2 cellular contexts compared by ENCODE assay signal in genomic region chr20:13694420-13695150, GRCh38.
TF ChIP-seq lines count a peak whose summit lies in the region.

No MANE protein-coding gene starts in this region.

TF ChIP-seq in GM23338, 12 proteins besides CTCF, POLR2A, EP300 and RAD21 (continued from another document):
- TF ChIP-seq, protein P1, sequence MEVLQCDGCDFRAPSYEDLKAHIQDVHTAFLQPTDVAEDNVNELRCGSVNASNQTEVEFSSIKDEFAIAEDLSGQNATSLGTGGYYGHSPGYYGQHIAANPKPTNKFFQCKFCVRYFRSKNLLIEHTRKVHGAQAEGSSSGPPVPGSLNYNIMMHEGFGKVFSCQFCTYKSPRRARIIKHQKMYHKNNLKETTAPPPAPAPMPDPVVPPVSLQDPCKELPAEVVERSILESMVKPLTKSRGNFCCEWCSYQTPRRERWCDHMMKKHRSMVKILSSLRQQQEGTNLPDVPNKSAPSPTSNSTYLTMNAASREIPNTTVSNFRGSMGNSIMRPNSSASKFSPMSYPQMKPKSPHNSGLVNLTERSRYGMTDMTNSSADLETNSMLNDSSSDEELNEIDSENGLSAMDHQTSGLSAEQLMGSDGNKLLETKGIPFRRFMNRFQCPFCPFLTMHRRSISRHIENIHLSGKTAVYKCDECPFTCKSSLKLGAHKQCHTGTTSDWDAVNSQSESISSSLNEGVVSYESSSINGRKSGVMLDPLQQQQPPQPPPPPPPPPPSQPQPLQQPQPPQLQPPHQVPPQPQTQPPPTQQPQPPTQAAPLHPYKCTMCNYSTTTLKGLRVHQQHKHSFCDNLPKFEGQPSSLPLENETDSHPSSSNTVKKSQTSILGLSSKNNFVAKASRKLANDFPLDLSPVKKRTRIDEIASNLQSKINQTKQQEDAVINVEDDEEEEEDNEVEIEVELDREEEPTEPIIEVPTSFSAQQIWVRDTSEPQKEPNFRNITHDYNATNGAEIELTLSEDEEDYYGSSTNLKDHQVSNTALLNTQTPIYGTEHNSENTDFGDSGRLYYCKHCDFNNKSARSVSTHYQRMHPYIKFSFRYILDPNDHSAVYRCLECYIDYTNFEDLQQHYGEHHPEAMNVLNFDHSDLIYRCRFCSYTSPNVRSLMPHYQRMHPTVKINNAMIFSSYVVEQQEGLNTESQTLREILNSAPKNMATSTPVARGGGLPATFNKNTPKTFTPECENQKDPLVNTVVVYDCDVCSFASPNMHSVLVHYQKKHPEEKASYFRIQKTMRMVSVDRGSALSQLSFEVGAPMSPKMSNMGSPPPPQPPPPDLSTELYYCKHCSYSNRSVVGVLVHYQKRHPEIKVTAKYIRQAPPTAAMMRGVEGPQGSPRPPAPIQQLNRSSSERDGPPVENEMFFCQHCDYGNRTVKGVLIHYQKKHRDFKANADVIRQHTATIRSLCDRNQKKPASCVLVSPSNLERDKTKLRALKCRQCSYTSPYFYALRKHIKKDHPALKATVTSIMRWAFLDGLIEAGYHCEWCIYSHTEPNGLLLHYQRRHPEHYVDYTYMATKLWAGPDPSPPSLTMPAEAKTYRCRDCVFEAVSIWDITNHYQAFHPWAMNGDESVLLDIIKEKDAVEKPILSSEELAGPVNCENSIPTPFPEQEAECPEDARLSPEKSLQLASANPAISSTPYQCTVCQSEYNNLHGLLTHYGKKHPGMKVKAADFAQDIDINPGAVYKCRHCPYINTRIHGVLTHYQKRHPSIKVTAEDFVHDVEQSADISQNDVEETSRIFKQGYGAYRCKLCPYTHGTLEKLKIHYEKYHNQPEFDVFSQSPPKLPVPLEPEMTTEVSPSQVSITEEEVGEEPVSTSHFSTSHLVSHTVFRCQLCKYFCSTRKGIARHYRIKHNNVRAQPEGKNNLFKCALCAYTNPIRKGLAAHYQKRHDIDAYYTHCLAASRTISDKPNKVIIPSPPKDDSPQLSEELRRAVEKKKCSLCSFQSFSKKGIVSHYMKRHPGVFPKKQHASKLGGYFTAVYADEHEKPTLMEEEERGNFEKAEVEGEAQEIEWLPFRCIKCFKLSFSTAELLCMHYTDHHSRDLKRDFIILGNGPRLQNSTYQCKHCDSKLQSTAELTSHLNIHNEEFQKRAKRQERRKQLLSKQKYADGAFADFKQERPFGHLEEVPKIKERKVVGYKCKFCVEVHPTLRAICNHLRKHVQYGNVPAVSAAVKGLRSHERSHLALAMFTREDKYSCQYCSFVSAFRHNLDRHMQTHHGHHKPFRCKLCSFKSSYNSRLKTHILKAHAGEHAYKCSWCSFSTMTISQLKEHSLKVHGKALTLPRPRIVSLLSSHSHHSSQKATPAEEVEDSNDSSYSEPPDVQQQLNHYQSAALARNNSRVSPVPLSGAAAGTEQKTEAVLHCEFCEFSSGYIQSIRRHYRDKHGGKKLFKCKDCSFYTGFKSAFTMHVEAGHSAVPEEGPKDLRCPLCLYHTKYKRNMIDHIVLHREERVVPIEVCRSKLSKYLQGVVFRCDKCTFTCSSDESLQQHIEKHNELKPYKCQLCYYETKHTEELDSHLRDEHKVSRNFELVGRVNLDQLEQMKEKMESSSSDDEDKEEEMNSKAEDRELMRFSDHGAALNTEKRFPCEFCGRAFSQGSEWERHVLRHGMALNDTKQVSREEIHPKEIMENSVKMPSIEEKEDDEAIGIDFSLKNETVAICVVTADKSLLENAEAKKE (CRISPR knock-in tag; IDR thresholded peaks at IDR 0.05) = no peak

TF ChIP-seq in liver, 16 proteins besides CTCF, POLR2A, EP300 and RAD21 (continued from another document):
- TF ChIP-seq, protein P2, sequence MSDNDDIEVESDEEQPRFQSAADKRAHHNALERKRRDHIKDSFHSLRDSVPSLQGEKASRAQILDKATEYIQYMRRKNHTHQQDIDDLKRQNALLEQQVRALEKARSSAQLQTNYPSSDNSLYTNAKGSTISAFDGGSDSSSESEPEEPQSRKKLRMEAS (IDR thresholded peaks at IDR 0.05) = peak; percentile 81
- TF ChIP-seq NR2F2 (IDR thresholded peaks at IDR 0.05) = peak; percentile 14
TF ChIP-seq in liver: peak in this region for 12.
